28 cellular contexts compared by ENCODE assay signal in the genomic region with DNA sequence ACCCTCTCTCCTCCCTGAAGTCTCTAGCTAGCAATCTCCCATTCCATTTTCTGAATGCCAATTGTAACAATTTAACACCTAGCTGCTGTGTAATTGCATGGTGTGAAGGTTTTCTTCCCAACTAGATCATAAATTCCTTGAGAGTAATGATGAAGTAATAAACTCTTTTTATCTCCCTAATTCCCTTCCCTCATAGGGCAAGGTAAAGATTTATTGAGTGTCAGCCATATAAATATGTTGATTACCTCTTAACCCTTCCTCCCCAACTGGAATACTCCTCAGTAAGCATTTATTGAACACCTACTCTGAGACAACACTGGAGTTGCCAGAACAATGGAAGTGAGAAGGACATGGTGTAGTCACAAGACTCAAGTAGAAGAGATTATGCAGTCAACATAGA.
DNase-seq lines count a peak whose midpoint lies in the region; ATAC-seq, FAIRE-seq and TF ChIP-seq lines count a peak whose summit lies in the region.
"Had no signal": no experiment of that assay in that cellular context is flagged by ENCODE, and none has a peak within 500 bp of the region (broad histone marks: within the 10 kb centered on the region; RNA-seq: fewer than 3 reads in every experiment).

No MANE protein-coding gene starts in this region.

- H3K27ac Mint-ChIP-seq in endodermal cell, result no peak overlapping the region
- H3K27ac Mint-ChIP-seq in naive thymus-derived CD8-positive, alpha-beta T cell, result no peak overlapping the region
- H3K27ac Mint-ChIP-seq: CD14-positive monocyte; CD4-positive, alpha-beta memory T cell; CD4-positive, CD25-positive, alpha-beta regulatory T cell; CD8-positive, alpha-beta memory T cell had no signal

- peak overlapping the region; percentile 5 for H3K9ac ChIP-seq in endodermal cell (ENCODE audit: extremely low read depth, low read length, poor library complexity, severe bottlenecking)
- H3K9ac ChIP-seq: BLaER1 had no signal

- H3K27me3 ChIP-seq in endodermal cell (ENCODE audit: control insufficient read depth, insufficient read depth, low read length, poor library complexity, severe bottlenecking) (no peaks in the 10 kb centered on the region), small intestine (ENCODE audit: control insufficient read depth in 2 of 2, insufficient read depth in 2 of 2, low read length in 2 of 2) (no peaks in the 10 kb centered on the region)
- H3K27me3 ChIP-seq: BE2C had no signal

- no peaks in the 10 kb centered on the region for H3K9me3 ChIP-seq in endodermal cell (ENCODE audit: control insufficient read depth, low read length)
- H3K9me3 ChIP-seq in mucosa of descending colon, result no peaks in the 10 kb centered on the region
- no peaks in the 10 kb centered on the region for H3K9me3 ChIP-seq in small intestine (ENCODE audit: control insufficient read depth, low read depth)
- H3K9me3 ChIP-seq: BE2C, BLaER1 had no signal

- intact Hi-C loops in left colon (cut with DNase I, micrococcal nuclease), result no loop called here
- intact Hi-C loops in mucosa of descending colon (cut with DNase I, micrococcal nuclease), result no loop called here

- no peak for TF ChIP-seq CTCF in endodermal cell (conservative IDR thresholded peaks at IDR 0.05)
- no peak for TF ChIP-seq CTCF in mucosa of descending colon (IDR thresholded peaks at IDR 0.05)

- H3K36me3 Mint-ChIP-seq in endodermal cell (ENCODE audit: low read depth), result peaks cover 4% of the 10 kb centered on the region
- peaks cover 0 to 4% (median 2%) of the 10 kb centered on the region in 3 donors for H3K36me3 Mint-ChIP-seq in naive thymus-derived CD8-positive, alpha-beta T cell
- H3K36me3 Mint-ChIP-seq: CD4-positive, CD25-positive, alpha-beta regulatory T cell; CD8-positive, alpha-beta memory T cell had no signal

- H3K27me3 Mint-ChIP-seq in endodermal cell (ENCODE audit: insufficient read depth), result no peaks in the 10 kb centered on the region
- H3K27me3 Mint-ChIP-seq in naive thymus-derived CD8-positive, alpha-beta T cell, result no peaks in the 10 kb centered on the region
- H3K27me3 Mint-ChIP-seq: CD4-positive, alpha-beta memory T cell; CD4-positive, CD25-positive, alpha-beta regulatory T cell; CD8-positive, alpha-beta memory T cell had no signal

- H3K9me3 Mint-ChIP-seq in endodermal cell, result peaks cover 52% of the 10 kb centered on the region
- peaks cover 0 to 3% (median 0%) of the 10 kb centered on the region in 9 donors for H3K9me3 Mint-ChIP-seq in naive thymus-derived CD8-positive, alpha-beta T cell

- no peak for DNase-seq in endodermal cell
- no peak for DNase-seq in left colon
- no peak for DNase-seq in mucosa of descending colon
- peak; percentile 64 for DNase-seq in small intestine
- no peak for DNase-seq in NCI-H1417 (lab: John Stamatoyannopoulos, UW)
- DNase-seq in naive thymus-derived CD8-positive, alpha-beta T cell, result no peak
- DNase-seq: 8988T; ACHN; BE2C; C1 segment of cervical spinal cord; CD4-positive, alpha-beta memory T cell; CD4-positive, CD25-positive, alpha-beta regulatory T cell; CD8-positive, alpha-beta memory T cell; COR-L47; DMS 273 treated with DMSO at 0.1 percent for 48 hours; DMS153; DMS53; DMS79; DND-41; EL; GDM1 had no signal

- no peak overlapping the region for H3K4me3 ChIP-seq in endodermal cell (ENCODE audit: low read length)
- H3K4me3 ChIP-seq in mucosa of descending colon, result no peak overlapping the region
- H3K4me3 ChIP-seq in small intestine (ENCODE audit: low read depth in 1 of 2, low read length in 2 of 2), result no peak overlapping the region
- H3K4me3 ChIP-seq: BLaER1, GM12878 had no signal

- ATAC-seq in left colon (peak; percentile 66), mucosa of descending colon (peak; percentile 18), HG02763 (IDR thresholded peaks at IDR 0.05; ENCODE audit: unreplicated experiment) (no peak)
- no peak for ATAC-seq in naive thymus-derived CD8-positive, alpha-beta T cell
- ATAC-seq: GM12878 had no signal

- no peak overlapping the region for H3K4me3 Mint-ChIP-seq in endodermal cell
- H3K4me3 Mint-ChIP-seq in naive thymus-derived CD8-positive, alpha-beta T cell, result no peak overlapping the region
- H3K4me3 Mint-ChIP-seq: CD14-positive monocyte; CD4-positive, CD25-positive, alpha-beta regulatory T cell; CD8-positive, alpha-beta memory T cell had no signal

- POLR2A ChIA-PET in naive thymus-derived CD8-positive, alpha-beta T cell (lab: Charles Lee), result no interaction called here

- no peak for FAIRE-seq in small intestine (lab: Jason Lieb, UNC)
- FAIRE-seq: A204.1, GM12878, GM12892, GM18507 had no signal

- no peak overlapping the region for H3K27ac ChIP-seq in endodermal cell (ENCODE audit: low read depth, low read length)
- no peak overlapping the region for H3K27ac ChIP-seq in small intestine (ENCODE audit: low read depth in 1 of 2, low read length in 1 of 2)
- H3K27ac ChIP-seq: BLaER1 had no signal

- H3K4me1 Mint-ChIP-seq in endodermal cell, result peaks cover 13% of the 10 kb centered on the region
- H3K4me1 Mint-ChIP-seq in naive thymus-derived CD8-positive, alpha-beta T cell, result peaks cover 0 to 2% (median 0%) of the 10 kb centered on the region in 4 donors
- H3K4me1 Mint-ChIP-seq: CD4-positive, alpha-beta memory T cell; CD8-positive, alpha-beta memory T cell had no signal

- H3K36me3 ChIP-seq in endodermal cell (ENCODE audit: control insufficient read depth, insufficient read depth, low read length), result no peaks in the 10 kb centered on the region
- no peaks in the 10 kb centered on the region for H3K36me3 ChIP-seq in mucosa of descending colon (ENCODE audit: low read depth)
- H3K36me3 ChIP-seq in small intestine (ENCODE audit: control insufficient read depth in 2 of 2, insufficient read depth in 2 of 2, low read length in 2 of 2), result no peaks in the 10 kb centered on the region
- H3K36me3 ChIP-seq: BE2C, BLaER1 had no signal

- H3K4me1 ChIP-seq in endodermal cell (ENCODE audit: control insufficient read depth, insufficient read depth, low read length) (no peaks in the 10 kb centered on the region), mucosa of descending colon (ENCODE audit: low read depth) (no peaks in the 10 kb centered on the region), small intestine (ENCODE audit: control insufficient read depth in 2 of 2, insufficient read depth in 1 of 2, low read depth in 1 of 2, low read length in 1 of 2) (no peaks in the 10 kb centered on the region)
- H3K4me1 ChIP-seq: BE2C, BLaER1 had no signal

Comparison
In these comparisons a context has a peak if more than half of its experiments do, and no peak if none do; other contexts are left out.
1. ATAC-seq: peak in left colon (single experiment) and mucosa of descending colon (single experiment); none in HG02763 (single experiment) and naive thymus-derived CD8-positive, alpha-beta T cell (0 of 2).